ENCODE assay signal across 6 cellular contexts in genomic region chr11:65353900-65354264, GRCh38. TPM values are rescaled to one million over a fixed set of nuclear protein-coding genes. Genes with fewer than 3 reads are reported as not detected.
DNase-seq lines count a peak whose midpoint lies in the region; ATAC-seq lines count a peak whose summit lies in the region.

No MANE protein-coding gene starts in this region.

- H2BK15ac ChIP-seq in mesendoderm (replicated peaks; ENCODE audit: low read depth): no peak overlapping the region

- H3K27me3 ChIP-seq in CD8-positive, alpha-beta memory T cell (ENCODE audit: insufficient read depth, low read length, poor library complexity, severe bottlenecking): no peaks in the 10 kb centered on the region
- peaks cover 4% of the 10 kb centered on the region for H3K27me3 ChIP-seq in mesendoderm (ENCODE audit: insufficient read depth, low read length, poor library complexity)

- no peaks in the 10 kb centered on the region for H3K9me3 Mint-ChIP-seq in CD8-positive, alpha-beta memory T cell
- no peaks in the 10 kb centered on the region for H3K9me3 Mint-ChIP-seq in activated naive CD8-positive, alpha-beta T cell (ENCODE audit: low read depth)

- peak overlapping the region; percentile 60 for H3K4me3 ChIP-seq in CD8-positive, alpha-beta memory T cell (ENCODE audit: low read length)
- no peak overlapping the region for H3K4me3 ChIP-seq in mesendoderm (ENCODE audit: low read length)

- no peak overlapping the region for H3K18ac ChIP-seq in mesendoderm (ENCODE audit: low read length)

- no peak overlapping the region for H2AK5ac ChIP-seq in mesendoderm (ENCODE audit: low read length)

- peaks cover 18% of the 10 kb centered on the region for H3K36me3 ChIP-seq in CD8-positive, alpha-beta memory T cell (ENCODE audit: insufficient read depth, low read length)
- H3K36me3 ChIP-seq in mesendoderm (ENCODE audit: control insufficient read depth, insufficient read depth, low read length): peaks cover 5% of the 10 kb centered on the region

- peak overlapping the region; percentile 22 for H3K9ac ChIP-seq in mesendoderm (ENCODE audit: low read length)

- peak overlapping the region; percentile 4 to 97 (median 64) for H3K27ac Mint-ChIP-seq in CD8-positive, alpha-beta memory T cell
- H3K27ac Mint-ChIP-seq in activated naive CD8-positive, alpha-beta T cell: peak overlapping the region; percentile 73

- no peak overlapping the region for H2BK5ac ChIP-seq in mesendoderm (ENCODE audit: low read length)

- H3K4me1 Mint-ChIP-seq in CD8-positive, alpha-beta memory T cell: peaks cover 0 to 14% (median 11%) of the 10 kb centered on the region in 3 donors
- H3K4me1 Mint-ChIP-seq in activated naive CD8-positive, alpha-beta T cell (ENCODE audit: low read depth): peaks cover 14% of the 10 kb centered on the region

- H3K79me2 ChIP-seq in mesendoderm (ENCODE audit: control insufficient read depth, insufficient read depth, low read length): no peaks in the 10 kb centered on the region

- DNase-seq in CD8-positive, alpha-beta memory T cell: no peak
- peak; percentile 42 for DNase-seq in mesendoderm
- DNase-seq in NCI-H82 treated with DMSO at 0.1 percent for 48 hours (lab: John Stamatoyannopoulos, UW; ENCODE audit: unreplicated experiment): no peak

- no peak overlapping the region for H2BK120ac ChIP-seq in mesendoderm (ENCODE audit: low read depth, low read length)

- peaks cover 0 to 40% (median 4%) of the 10 kb centered on the region in 3 donors for H3K36me3 Mint-ChIP-seq in CD8-positive, alpha-beta memory T cell
- no peaks in the 10 kb centered on the region for H3K36me3 Mint-ChIP-seq in activated naive CD8-positive, alpha-beta T cell

- no CpG with 5 or more reads among the region's 16 CpGs for WGBS in mesendoderm (ENCODE audit: extremely low coverage, insufficient coverage, low lambda C conversion rate)

- H3K23ac ChIP-seq in mesendoderm (ENCODE audit: low read length): no peak overlapping the region

- no peak overlapping the region for H3K4ac ChIP-seq in mesendoderm (ENCODE audit: low read depth, low read length)

- H3K9me3 ChIP-seq in CD8-positive, alpha-beta memory T cell (ENCODE audit: low read length): no peaks in the 10 kb centered on the region

- no peaks in the 10 kb centered on the region for H3K79me1 ChIP-seq in mesendoderm (ENCODE audit: low read length)

- peaks cover 14% of the 10 kb centered on the region for H3K4me1 ChIP-seq in CD8-positive, alpha-beta memory T cell (ENCODE audit: insufficient read depth, low read length)
- no peaks in the 10 kb centered on the region for H3K4me1 ChIP-seq in mesendoderm (ENCODE audit: control insufficient read depth, low read depth, low read length)

- CTCF ChIA-PET in CD8-positive, alpha-beta memory T cell (lab: Charles Lee): interaction anchor here (0.7 to 1.2 kb wide), 2 partner anchors 63 to 171 kb away, joined by 3 to 4 read pairs; partner anchors contain the start of gene SCYL1

- ATAC-seq in GM21619 (IDR thresholded peaks at IDR 0.05; ENCODE audit: unreplicated experiment): no peak
- no peak for ATAC-seq in HG02759 (IDR thresholded peaks at IDR 0.05; ENCODE audit: unreplicated experiment)

- peak overlapping the region; percentile 60 to 83 (median 79) for H3K4me3 Mint-ChIP-seq in CD8-positive, alpha-beta memory T cell
- H3K4me3 Mint-ChIP-seq in activated naive CD8-positive, alpha-beta T cell: peak overlapping the region; percentile 71

- peak overlapping the region; percentile 62 for H3K56ac ChIP-seq in mesendoderm (ENCODE audit: low read length)

- POLR2A ChIA-PET in CD8-positive, alpha-beta memory T cell (lab: Charles Lee): interaction anchor here (0.8 to 1.4 kb wide), 2 partner anchors 21 to 153 kb away, joined by 3 to 4 read pairs; no protein-coding TSS in a partner anchor

- H4K5ac ChIP-seq in mesendoderm (ENCODE audit: low read length): no peak overlapping the region

- peak overlapping the region; percentile 99 for H3K4me2 ChIP-seq in mesendoderm (ENCODE audit: low read length)

- no peak overlapping the region for H4K8ac ChIP-seq in mesendoderm (ENCODE audit: low read depth, low read length)

- H3K27ac ChIP-seq in CD8-positive, alpha-beta memory T cell (ENCODE audit: low read depth, low read length): no peak overlapping the region
- no peak overlapping the region for H3K27ac ChIP-seq in mesendoderm (ENCODE audit: low read depth, low read length)

- H3K27me3 Mint-ChIP-seq in CD8-positive, alpha-beta memory T cell: peaks cover 0 to 5% of the 10 kb centered on the region in 2 donors
- H3K27me3 Mint-ChIP-seq in activated naive CD8-positive, alpha-beta T cell: no peaks in the 10 kb centered on the region

RNA-seq across cellular contexts. Expression of gene TIGD3, which starts 0.7 kb away (rescaled TPM):
- total RNA-seq in CD8-positive, alpha-beta memory T cell: 1 to 10 TPM in 1 of 2 experiments, under 1 TPM in 1; 0.91 to 1.2 TPM
- 0.59 TPM for polyA plus RNA-seq in CD8-positive, alpha-beta memory T cell
- polyA plus RNA-seq in mesendoderm (2013, experiment 1 of 2): 0.13 TPM
- 0.13 TPM for polyA plus RNA-seq in mesendoderm (2013, experiment 2 of 2)

RNA-seq across cellular contexts. Expression of gene DPF2, which starts 20.2 kb away (rescaled TPM):
- 10 to 100 TPM; 65.8 to 71.9 TPM for total RNA-seq in CD8-positive, alpha-beta memory T cell
- 61.5 TPM for polyA plus RNA-seq in CD8-positive, alpha-beta memory T cell
- polyA plus RNA-seq in mesendoderm (2013, experiment 1 of 2): 57.1 TPM
- polyA plus RNA-seq in mesendoderm (2013, experiment 2 of 2): 57.4 TPM

RNA-seq across cellular contexts. Expression of gene SLC25A45, which starts 28.6 kb away (rescaled TPM):
- total RNA-seq in CD8-positive, alpha-beta memory T cell: 10 to 100 TPM; 13.3 to 13.8 TPM
- 14.6 TPM for polyA plus RNA-seq in CD8-positive, alpha-beta memory T cell
- polyA plus RNA-seq in mesendoderm (2013, experiment 1 of 2): 0.95 TPM
- 0.76 TPM for polyA plus RNA-seq in mesendoderm (2013, experiment 2 of 2)

RNA-seq across cellular contexts. Expression of gene FRMD8, which starts 32.6 kb away (rescaled TPM):
- total RNA-seq in CD8-positive, alpha-beta memory T cell: 10 to 100 TPM; 44.9 to 49.8 TPM
- polyA plus RNA-seq in CD8-positive, alpha-beta memory T cell: 60.6 TPM
- 10.9 TPM for polyA plus RNA-seq in mesendoderm (2013, experiment 1 of 2)
- 10.4 TPM for polyA plus RNA-seq in mesendoderm (2013, experiment 2 of 2)

RNA-seq across cellular contexts. Expression of gene CDC42EP2, which starts 39.2 kb away (rescaled TPM):
- total RNA-seq in CD8-positive, alpha-beta memory T cell: 1 to 10 TPM in 1 of 2 experiments, under 1 TPM in 1; 0.62 to 1.0 TPM
- polyA plus RNA-seq in CD8-positive, alpha-beta memory T cell: not detected
- 6.5 TPM for polyA plus RNA-seq in mesendoderm (2013, experiment 1 of 2)
- 6.8 TPM for polyA plus RNA-seq in mesendoderm (2013, experiment 2 of 2)
